In genomic region chr10:78852856-78853255, GRCh38 we compare ENCODE assay signal across 11 cellular contexts.
A peak's percentile ranks its signal among the peaks of the same experiment; 100 is the strongest.
DNase-seq lines count a peak whose midpoint lies in the region; ATAC-seq, FAIRE-seq and TF ChIP-seq lines count a peak whose summit lies in the region.
"Had no signal": no experiment of that assay in that cellular context is flagged by ENCODE, and none has a peak within 500 bp of the region (broad histone marks: within the 10 kb centered on the region; RNA-seq: fewer than 3 reads in every experiment).

No MANE protein-coding gene starts in this region.

- H3K27ac ChIP-seq in brain microvascular endothelial cell, result no peak overlapping the region
- no peak overlapping the region for H3K27ac ChIP-seq in lung (ENCODE audit: low read depth in 1 of 2, low read length in 1 of 2)
- H3K27ac ChIP-seq: neutrophil, thyroid gland had no signal

- TF ChIP-seq CTCF in brain microvascular endothelial cell (IDR thresholded peaks at IDR 0.05; ENCODE audit: low read depth, low read length, missing control alignments), result peak; percentile 52
- TF ChIP-seq CTCF in lung (IDR thresholded peaks at IDR 0.05; ENCODE audit: control extremely low read depth, extremely low read depth), result peak; percentile 4

- FAIRE-seq in HTR-8/SVneo (lab: Jason Lieb, UNC), result no peak

- no peaks in the 10 kb centered on the region for H3K36me3 ChIP-seq in brain microvascular endothelial cell (replicated peaks)
- no peaks in the 10 kb centered on the region for H3K36me3 ChIP-seq in lung (ENCODE audit: control insufficient read depth in 2 of 2, insufficient read depth in 2 of 2, low read length in 2 of 2)
- H3K36me3 ChIP-seq: neutrophil, thyroid gland had no signal

- H3K4me3 ChIP-seq in Jurkat, Clone E6-1 (ENCODE audit: low read length), result no peak overlapping the region
- H3K4me3 ChIP-seq in brain microvascular endothelial cell (ENCODE audit: low read depth, low read length), result no peak overlapping the region
- H3K4me3 ChIP-seq in lung, result no peak overlapping the region
- H3K4me3 ChIP-seq: thyroid gland had no signal

- WGBS in lung, 2 donors, result 59 to 75% methylated on average over 3 of the region's 3 CpGs

- DNase-seq in EH (ENCODE audit: low read depth) (peak; percentile 13), brain microvascular endothelial cell (no peak), lung (ENCODE audit: low spot score) (peak; percentile 40), NCI-H2196 treated with DMSO at 0.1 percent for 48 hours (lab: John Stamatoyannopoulos, UW; ENCODE audit: unreplicated experiment) (no peak), HTR-8/SVneo (ENCODE audit: insufficient read length, low spot score) (no peak)
- peak; percentile 14 for DNase-seq in Jurkat, Clone E6-1 (ENCODE audit: low read depth, low spot score)
- DNase-seq: NCI-H510A treated with DMSO at 0.1 percent for 48 hours, thyroid gland had no signal

- in situ Hi-C loops in brain microvascular endothelial cell (cut with HindIII; ENCODE audit: low pct_ligation_motif_present, low sequenced_read_pairs), result no loop called here

- peaks cover 3 to 4% of the 10 kb centered on the region in 2 donors for H3K4me1 ChIP-seq in lung (ENCODE audit: control insufficient read depth in 2 of 2, insufficient read depth in 2 of 2, low read length in 2 of 2)

- ATAC-seq in lung (ENCODE audit: insufficient read depth, low FRiP score), result no peak
- no peak for ATAC-seq in HG03439 (IDR thresholded peaks at IDR 0.05; ENCODE audit: unreplicated experiment)
- ATAC-seq in GM18502 (IDR thresholded peaks at IDR 0.05; ENCODE audit: poor library complexity, unreplicated experiment), result no peak

- H3K9me3 ChIP-seq in lung (ENCODE audit: control insufficient read depth in 2 of 2, insufficient read depth in 1 of 2, low read length in 1 of 2), result no peaks in the 10 kb centered on the region
- H3K9me3 ChIP-seq: neutrophil, thyroid gland had no signal

- H3K27me3 ChIP-seq in brain microvascular endothelial cell (replicated peaks), result peaks cover 4% of the 10 kb centered on the region
- no peaks in the 10 kb centered on the region for H3K27me3 ChIP-seq in lung (ENCODE audit: control insufficient read depth, insufficient read depth)
- H3K27me3 ChIP-seq: neutrophil, thyroid gland had no signal

Comparison
In these comparisons a context has a peak if more than half of its experiments do, and no peak if none do; other contexts are left out.
1. DNase-seq: peak in EH (single experiment), Jurkat, Clone E6-1 (single experiment) and lung (single experiment); none in brain microvascular endothelial cell (single experiment), NCI-H2196 treated with DMSO at 0.1 percent for 48 hours (single experiment) and HTR-8/SVneo (single experiment).